8 cellular contexts compared by ENCODE assay signal in genomic region chr15:92831459-92832229, GRCh38.
DNase-seq lines count a peak whose midpoint lies in the region; ATAC-seq and TF ChIP-seq lines count a peak whose summit lies in the region.

No MANE protein-coding gene starts in this region.

- H4K20me1 ChIP-seq in mammary epithelial cell (ENCODE audit: insufficient read depth, low read length), result no peaks in the 10 kb centered on the region

- 0% methylated on average over 5 of the region's 12 CpGs for WGBS in mammary epithelial cell (ENCODE audit: low coverage, missing lambda C conversion rate)

- peak; percentile 93 for DNase-seq in ACHN
- peak; percentile 72 for DNase-seq in NCI-H2196 treated with DMSO at 0.1 percent for 48 hours (lab: John Stamatoyannopoulos, UW; ENCODE audit: unreplicated experiment)
- DNase-seq in WERI-Rb-1, result peak; percentile 96
- peak; percentile 99 for DNase-seq in mammary epithelial cell
- peak; percentile 99 for DNase-seq in iris pigment epithelial cell (ENCODE audit: low read depth)
- DNase-seq in stimulated activated CD4-positive, alpha-beta T cell treated with anti-CD3 and anti-CD28 coated beads, Interleukin-12 subunit alpha, Interleukin-12 subunit beta, amount 100 ng/mL, for 24 hours (ENCODE audit: low read depth in 2 of 2), result peak; percentile 81 to 82

- peak; percentile 97 for ATAC-seq in GM18907 (IDR thresholded peaks at IDR 0.05; ENCODE audit: unreplicated experiment)
- peak; percentile 97 for ATAC-seq in HG03139 (IDR thresholded peaks at IDR 0.05; ENCODE audit: unreplicated experiment)

- peak overlapping the region; percentile 39 for H3K4me3 ChIP-seq in WERI-Rb-1 (ENCODE audit: low read depth, low read length)
- H3K4me3 ChIP-seq in mammary epithelial cell (replicated peaks in 1 of 3; ENCODE audit: insufficient read depth in 1 of 3, low read depth in 2 of 3, low read length in 3 of 3), result peak overlapping the region in 2 of 3 experiments; percentile 18 to 40

- intact Hi-C loops in mammary epithelial cell (cut with micrococcal nuclease), result loop anchor here (1.0 to 5.0 kb wide), 3 partner anchors 9 to 51 kb away; no protein-coding TSS in a partner anchor

- no peak for TF ChIP-seq CTCF in WERI-Rb-1 (IDR thresholded peaks at IDR 0.05; ENCODE audit: low read depth, low read length)
- TF ChIP-seq CTCF in mammary epithelial cell (conservative IDR thresholded peaks at IDR 0.05 in 1 of 2, IDR thresholded peaks at IDR 0.05 in 1 of 2; ENCODE audit: extremely low read depth in 1 of 2, insufficient read depth in 1 of 2, low read depth in 1 of 2, low read length in 2 of 2), result no peak

- H3K4me2 ChIP-seq in mammary epithelial cell (ENCODE audit: insufficient read depth, low read depth, low read length), result peak overlapping the region; percentile 85

- CTCF ChIA-PET in mammary epithelial cell (lab: Charles Lee; ENCODE audit: low non-redundant PET), result interaction anchor here (0.7 kb wide), 1 partner anchor 51 kb away, joined by 3 read pairs; no protein-coding TSS in a partner anchor

- H3K36me3 ChIP-seq in WERI-Rb-1, result no peaks in the 10 kb centered on the region
- H3K36me3 ChIP-seq in mammary epithelial cell (ENCODE audit: insufficient read depth, low read length), result no peaks in the 10 kb centered on the region

- H3K79me2 ChIP-seq in mammary epithelial cell (ENCODE audit: insufficient read depth, low read length), result no peaks in the 10 kb centered on the region

- H2AFZ ChIP-seq in mammary epithelial cell (ENCODE audit: low read depth, low read length), result peak overlapping the region; percentile 40

- peaks cover 21% of the 10 kb centered on the region for H3K4me1 ChIP-seq in mammary epithelial cell (ENCODE audit: insufficient read depth, low read length)

- TSS peak; percentile 72 for BruUV-seq in mammary epithelial cell (replicated peaks; lab: Mats Ljungman, UMichigan)

- H3K27ac ChIP-seq in WERI-Rb-1, result peak overlapping the region; percentile 88
- peak overlapping the region; percentile 87 for H3K27ac ChIP-seq in mammary epithelial cell (ENCODE audit: insufficient read depth, low read depth, low read length)

- dilution Hi-C loops in mammary epithelial cell (cut with HindIII; ENCODE audit: low sequenced_read_pairs), result no loop called here

- H3K9ac ChIP-seq in mammary epithelial cell (ENCODE audit: insufficient read depth, low read length), result peak overlapping the region; percentile 73

- H3K9me3 ChIP-seq in WERI-Rb-1 (ENCODE audit: severe bottlenecking) (no peaks in the 10 kb centered on the region), mammary epithelial cell (replicated peaks; ENCODE audit: insufficient read depth, low read length) (no peaks in the 10 kb centered on the region)

- in situ Hi-C loops in ACHN (cut with HindIII; ENCODE audit: low pct_ligation_motif_present, low pct_unique_long_range_greater_than_20kb, low sequenced_read_pairs), result no loop called here
- in situ Hi-C loops in mammary epithelial cell (cut with MboI; ENCODE audit: low sequenced_read_pairs in 2 of 2), result no loop called here

- H3K27me3 ChIP-seq in WERI-Rb-1 (ENCODE audit: insufficient read depth, low read depth, severe bottlenecking) (no peaks in the 10 kb centered on the region), mammary epithelial cell (ENCODE audit: insufficient read depth, low read length) (no peaks in the 10 kb centered on the region)

Comparison
In these comparisons a context has a peak if more than half of its experiments do, and no peak if none do; other contexts are left out.
1. Peak in every context shown above with its lines: DNase-seq, ATAC-seq, H3K4me3 ChIP-seq and H3K27ac ChIP-seq.